9 cellular contexts compared by ENCODE assay signal in the genomic region with DNA sequence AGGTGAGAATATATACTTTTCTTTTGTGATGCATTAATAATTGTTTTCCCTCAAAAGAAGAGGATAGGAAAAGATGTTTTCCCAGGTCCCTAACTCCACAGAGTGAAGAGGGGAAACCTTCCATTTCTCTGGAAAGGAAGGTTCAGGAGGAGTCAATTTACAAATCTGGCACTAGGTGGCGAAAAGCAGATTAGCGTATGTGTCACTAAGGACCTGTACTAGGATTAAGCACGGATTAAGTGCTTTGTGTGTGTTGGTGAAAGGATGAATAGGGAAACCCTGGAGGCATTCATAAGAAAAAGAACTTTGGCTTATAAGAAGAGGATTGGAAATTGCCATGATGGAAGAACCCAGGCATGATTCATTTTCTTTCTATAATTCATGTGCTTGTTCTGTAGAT.
DNase-seq lines count a peak whose midpoint lies in the region; ATAC-seq, FAIRE-seq and TF ChIP-seq lines count a peak whose summit lies in the region.
"Had no signal": no experiment of that assay in that cellular context is flagged by ENCODE, and none has a peak within 500 bp of the region (broad histone marks: within the 10 kb centered on the region; RNA-seq: fewer than 3 reads in every experiment).

No MANE protein-coding gene starts in this region.

- no peak overlapping the region for H3K27ac Mint-ChIP-seq in MCF 10A (ENCODE audit: low read depth, unreplicated experiment)

- DNase-seq in MCF 10A (ENCODE audit: unreplicated experiment) (peak; percentile 77), breast epithelium (ENCODE audit: low spot score in 2 of 2) (no peak), NCI-H460 (ENCODE audit: extremely low read depth, low read depth) (peak; percentile 30), epithelial cell of esophagus (ENCODE audit: low read depth) (peak; percentile 63), urothelium cell line (ENCODE audit: low spot score) (peak; percentile 27), GM19238 (ENCODE audit: insufficient read length, low spot score) (no peak), amygdala (lab: John Stamatoyannopoulos, UW) (no peak)

- BruUV-seq in MCF 10A (replicated peaks; lab: Mats Ljungman, UMichigan): no TSS peak

- H3K27ac ChIP-seq in breast epithelium: no peak overlapping the region
- H3K27ac ChIP-seq: epithelial cell of prostate had no signal

- no peaks in the 10 kb centered on the region for H3K9me3 Mint-ChIP-seq in MCF 10A (ENCODE audit: unreplicated experiment)

- no peaks in the 10 kb centered on the region for H3K4me1 ChIP-seq in breast epithelium

- TF ChIP-seq POLR2A in breast epithelium (IDR thresholded peaks at IDR 0.05): no peak

- ATAC-seq in GM19455 (IDR thresholded peaks at IDR 0.05; ENCODE audit: unreplicated experiment): no peak

- POLR2A ChIA-PET in MCF 10A (lab: Yijun Ruan, JAX): interaction anchor here (0.7 to 1.0 kb wide), 3 partner anchors 554 to 700 kb away, joined by 3 to 4 read pairs (median 3); no protein-coding TSS in a partner anchor

- H3K9me3 ChIP-seq in breast epithelium: no peaks in the 10 kb centered on the region

- H3K36me3 Mint-ChIP-seq in MCF 10A (ENCODE audit: insufficient read depth, unreplicated experiment): no peaks in the 10 kb centered on the region

- no peaks in the 10 kb centered on the region for H3K36me3 ChIP-seq in breast epithelium

- TF ChIP-seq CTCF in MCF 10A (IDR thresholded peaks at IDR 0.05; ENCODE audit: unreplicated experiment) (peak; percentile 93), breast epithelium (IDR thresholded peaks at IDR 0.05) (no peak), epithelial cell of esophagus (IDR thresholded peaks at IDR 0.05; ENCODE audit: insufficient read depth, low read depth, low read length, missing control alignments) (peak; percentile 73)

- H3K27me3 Mint-ChIP-seq in MCF 10A (ENCODE audit: insufficient read depth, unreplicated experiment): peaks cover 4% of the 10 kb centered on the region

- CTCF ChIA-PET in MCF 10A (lab: Yijun Ruan, JAX): interaction anchor here (0.6 to 3.8 kb wide), 34 partner anchors 9 to 982 kb away, joined by 3 to 93 read pairs (median 4); no protein-coding TSS in a partner anchor

- no peak for FAIRE-seq in urothelium cell line (lab: Jason Lieb, UNC)

- H3K4me1 Mint-ChIP-seq in MCF 10A (ENCODE audit: insufficient read depth, unreplicated experiment): peaks cover 12% of the 10 kb centered on the region

- H3K4me3 ChIP-seq in breast epithelium (no peak overlapping the region), epithelial cell of esophagus (ENCODE audit: low read length) (no peak overlapping the region)

- intact Hi-C loops in MCF 10A (cut with micrococcal nuclease) (loop anchor here (1.0 to 5.0 kb wide), 4 partner anchors 283 to 913 kb away; no protein-coding TSS in a partner anchor), breast epithelium (cut with DNase I; ENCODE audit: low total_unique reads) (no loop called here)

- H3K4me3 Mint-ChIP-seq in MCF 10A (ENCODE audit: unreplicated experiment): no peak overlapping the region

- no peaks in the 10 kb centered on the region for H3K27me3 ChIP-seq in breast epithelium

Comparison
In these comparisons a context has a peak if more than half of its experiments do, and no peak if none do; other contexts are left out.
1. DNase-seq: peak in MCF 10A (single experiment), NCI-H460 (single experiment), epithelial cell of esophagus (single experiment) and urothelium cell line (single experiment); none in breast epithelium (0 of 2), GM19238 (single experiment) and amygdala (0 of 56).
2. CTCF ChIP-seq: peak in MCF 10A (single experiment) and epithelial cell of esophagus (single experiment); none in breast epithelium (0 of 3).